8 cellular contexts compared by ENCODE assay signal in genomic region chr20:48904566-48905321, GRCh38. TPM values are rescaled to one million over a fixed set of nuclear protein-coding genes. Genes with fewer than 3 reads are reported as not detected.
DNase-seq lines count a peak whose midpoint lies in the region; ATAC-seq and TF ChIP-seq lines count a peak whose summit lies in the region.

No MANE protein-coding gene starts in this region.

- peaks cover 7% of the 10 kb centered on the region for H3K4me1 Mint-ChIP-seq in WTC11

- POLR2A ChIA-PET in WTC11 (lab: Charles Lee), result interaction anchor here (0.6 kb wide), 3 partner anchors 39 to 1059 kb away, joined by 3 to 4 read pairs (median 3); no protein-coding TSS in a partner anchor

- no peaks in the 10 kb centered on the region for H3K27me3 ChIP-seq in kidney epithelial cell (ENCODE audit: control insufficient read depth, insufficient read depth, low read length)

- DNase-seq in NCI-H748 (lab: John Stamatoyannopoulos, UW; ENCODE audit: unreplicated experiment), result peak; percentile 41
- no peak for DNase-seq in NCI-H748 treated with DMSO at 0.1 percent for 48 hours (lab: John Stamatoyannopoulos, UW)
- DNase-seq in NCI-H1930 (lab: John Stamatoyannopoulos, UW), result peak; percentile 38 to 43
- DNase-seq in WTC11 (ENCODE audit: low spot score), result peak; percentile 70
- peak in 37 of 61 donors; percentile 3 to 67 (median 20) for DNase-seq in caudate nucleus (lab: John Stamatoyannopoulos, UW)
- no peak for DNase-seq in kidney epithelial cell (ENCODE audit: low read depth)
- peak; percentile 49 for DNase-seq in stimulated activated CD4-positive, alpha-beta T cell treated with anti-CD3 and anti-CD28 coated beads, Interleukin-2, amount 100 ng/mL, for 4 hours (ENCODE audit: low read depth)

- no peak overlapping the region for H3K4me3 ChIP-seq in kidney epithelial cell (ENCODE audit: low read depth, low read length)

- peak; percentile 81 for TF ChIP-seq CTCF in WTC11 (IDR thresholded peaks at IDR 0.05)
- peak; percentile 71 for TF ChIP-seq CTCF in kidney epithelial cell (IDR thresholded peaks at IDR 0.05; ENCODE audit: insufficient read depth, low read length, poor library complexity, severe bottlenecking)

- H3K27me3 Mint-ChIP-seq in WTC11 (ENCODE audit: low read depth), result no peaks in the 10 kb centered on the region

- H3K9me3 Mint-ChIP-seq in WTC11, result peaks cover 11% of the 10 kb centered on the region

- no peaks in the 10 kb centered on the region for H3K36me3 ChIP-seq in kidney epithelial cell (ENCODE audit: control insufficient read depth, insufficient read depth, low read length)

- CTCF ChIA-PET in WTC11 (lab: Charles Lee), result interaction anchor here (0.6 to 3.8 kb wide), 43 partner anchors 11 to 1950 kb away, joined by 3 to 153 read pairs (median 4); partner anchors contain the start of gene PREX1

- peaks cover 3% of the 10 kb centered on the region; the same call in 1 of the 2 replicates for H3K36me3 Mint-ChIP-seq in WTC11

- H3K4me3 Mint-ChIP-seq in WTC11, result peak overlapping the region; percentile 54

- H3K27ac ChIP-seq in caudate nucleus (ENCODE audit: low read depth, low read length), result no peak overlapping the region

- H3K27ac Mint-ChIP-seq in WTC11, result no peak overlapping the region; the same call in 1 of the 2 replicates

- peak; percentile 88 for ATAC-seq in WTC11
- no peak for ATAC-seq in GM19395 (IDR thresholded peaks at IDR 0.05; ENCODE audit: unreplicated experiment)

TF ChIP-seq in WTC11, 78 proteins besides CTCF, POLR2A, EP300 and RAD21:
- no peak for TF ChIP-seq TP53 (CRISPR knock-in tag; IDR thresholded peaks at IDR 0.05)
- TF ChIP-seq CREB1 (CRISPR knock-in tag; IDR thresholded peaks at IDR 0.05), result no peak
- no peak for TF ChIP-seq USF1 (CRISPR knock-in tag; IDR thresholded peaks at IDR 0.05)
- no peak for TF ChIP-seq RORB (CRISPR knock-in tag; IDR thresholded peaks at IDR 0.05)
- no peak for TF ChIP-seq MLX (CRISPR knock-in tag; IDR thresholded peaks at IDR 0.05)
- TF ChIP-seq AFF4 (CRISPR knock-in tag; IDR thresholded peaks at IDR 0.05; ENCODE audit: borderline replicate concordance), result no peak
- no peak for TF ChIP-seq FOXJ3 (CRISPR knock-in tag; IDR thresholded peaks at IDR 0.05; ENCODE audit: borderline replicate concordance)
- TF ChIP-seq NFATC4 (CRISPR knock-in tag; IDR thresholded peaks at IDR 0.05), result no peak
- TF ChIP-seq ZNF425 (CRISPR knock-in tag; conservative IDR thresholded peaks at IDR 0.05), result no peak
- no peak for TF ChIP-seq USF2 (CRISPR knock-in tag; IDR thresholded peaks at IDR 0.05)

RNA-seq across cellular contexts. Expression of gene ARFGEF2, which starts 16.8 kb away (rescaled TPM):
- total RNA-seq in WTC11 (2021) (17.3 to 20.9 TPM (median 17.7 TPM) in 3 replicates), kidney epithelial cell (34.0 and 38.9 TPM in 2 replicates)

Comparison
In these comparisons a context has a peak if more than half of its experiments do, and no peak if none do; other contexts are left out.
1. DNase-seq: peak in NCI-H748 (single experiment), NCI-H1930 (2 of 2), WTC11 (single experiment), caudate nucleus (37 of 61) and stimulated activated CD4-positive, alpha-beta T cell treated with anti-CD3 and anti-CD28 coated beads, Interleukin-2, amount 100 ng/mL, for 4 hours (single experiment); none in NCI-H748 treated with DMSO at 0.1 percent for 48 hours (single experiment) and kidney epithelial cell (single experiment).